15 cellular contexts compared by ENCODE assay signal in genomic region chr21:45304945-45305344, GRCh38. TPM values are rescaled to one million over a fixed set of nuclear protein-coding genes. Genes with fewer than 3 reads are reported as not detected.
A peak's percentile ranks its signal among the peaks of the same experiment; 100 is the strongest.
DNase-seq lines count a peak whose midpoint lies in the region; ATAC-seq and TF ChIP-seq lines count a peak whose summit lies in the region.
"Had no signal": no experiment of that assay in that cellular context is flagged by ENCODE, and none has a peak within 500 bp of the region (broad histone marks: within the 10 kb centered on the region; RNA-seq: fewer than 3 reads in every experiment).

No MANE protein-coding gene starts in this region.

- peak; percentile 50 for ATAC-seq in activated CD8-positive, alpha-beta memory T cell treated with anti-CD3 and anti-CD28 coated beads, Interleukin-2, amount 10 ng/mL, durations not matched to agents 7 days and 5 days
- ATAC-seq in T-helper 17 cell = peak; percentile 40

- H3K36me3 Mint-ChIP-seq in activated CD8-positive, alpha-beta memory T cell treated with anti-CD3 and anti-CD28 coated beads, Interleukin-2, amount 10 ng/mL, durations not matched to agents 7 days and 5 days = no peaks in the 10 kb centered on the region
- H3K36me3 Mint-ChIP-seq in T-helper 17 cell (ENCODE audit: low read depth) (no peaks in the 10 kb centered on the region), endodermal cell (ENCODE audit: low read depth) (no peaks in the 10 kb centered on the region)

- no peak overlapping the region for H3K4me3 ChIP-seq in endodermal cell (ENCODE audit: low read length)
- H3K4me3 ChIP-seq: PC-9 had no signal

- no peaks in the 10 kb centered on the region for H3K36me3 ChIP-seq in endodermal cell (ENCODE audit: control insufficient read depth, insufficient read depth, low read length)

- H3K27me3 Mint-ChIP-seq in activated CD8-positive, alpha-beta memory T cell treated with anti-CD3 and anti-CD28 coated beads, Interleukin-2, amount 10 ng/mL, durations not matched to agents 7 days and 5 days = peaks cover 4% of the 10 kb centered on the region
- H3K27me3 Mint-ChIP-seq in T-helper 17 cell (peaks cover 24% of the 10 kb centered on the region), endodermal cell (ENCODE audit: insufficient read depth) (no peaks in the 10 kb centered on the region)

- no peak overlapping the region for H3K27ac ChIP-seq in endodermal cell (ENCODE audit: low read depth, low read length)
- H3K27ac ChIP-seq: PC-9 had no signal

- no peaks in the 10 kb centered on the region for H3K27me3 ChIP-seq in endodermal cell (ENCODE audit: control insufficient read depth, insufficient read depth, low read length, poor library complexity, severe bottlenecking)

- no peak overlapping the region for H3K9ac ChIP-seq in endodermal cell (ENCODE audit: extremely low read depth, low read length, poor library complexity, severe bottlenecking)

- no peak overlapping the region for H3K4me3 Mint-ChIP-seq in activated CD8-positive, alpha-beta memory T cell treated with anti-CD3 and anti-CD28 coated beads, Interleukin-2, amount 10 ng/mL, durations not matched to agents 7 days and 5 days
- H3K4me3 Mint-ChIP-seq in T-helper 17 cell = no peak overlapping the region
- no peak overlapping the region for H3K4me3 Mint-ChIP-seq in endodermal cell

- H3K9me3 ChIP-seq in T-helper 17 cell (ENCODE audit: control insufficient read depth, low read length, poor library complexity, severe bottlenecking) (no peaks in the 10 kb centered on the region), endodermal cell (ENCODE audit: control insufficient read depth, low read length) (no peaks in the 10 kb centered on the region)
- H3K9me3 ChIP-seq: Caco-2 had no signal

- DNase-seq in activated CD8-positive, alpha-beta memory T cell treated with anti-CD3 and anti-CD28 coated beads, Interleukin-2, amount 10 ng/mL, durations not matched to agents 7 days and 5 days = no peak
- DNase-seq in activated CD8-positive, alpha-beta memory T cell treated with anti-CD3 and anti-CD28 coated beads, Interleukin-2, amount 50 U/mL, for 48 hours = no peak
- DNase-seq in T-helper 17 cell (no peak), endodermal cell (peak; percentile 33), posterior vena cava (ENCODE audit: low spot score) (peak; percentile 71), NCI-H2029 treated with DMSO at 0.1 percent for 48 hours (lab: John Stamatoyannopoulos, UW) (no peak), NCI-H748 (lab: John Stamatoyannopoulos, UW; ENCODE audit: unreplicated experiment) (no peak)
- no peak for DNase-seq in activated CD8-positive, alpha-beta memory T cell treated with anti-CD3 and anti-CD28 coated beads, Interleukin-2, amount 50 U/mL, for 4 hours
- DNase-seq: activated gamma-delta T cell; Caco-2; cerebellar nuclear complex; NCI-H1694; NCI-H510A treated with DMSO at 0.1 percent for 48 hours; PC-9; stimulated activated CD4-positive, alpha-beta T cell treated with anti-CD3 and anti-CD28 coated beads, Interleukin-1b, Interleukin-23, amount 100 ng/mL, for 48 hours had no signal

- peaks cover 10% of the 10 kb centered on the region for H3K4me1 Mint-ChIP-seq in activated CD8-positive, alpha-beta memory T cell treated with anti-CD3 and anti-CD28 coated beads, Interleukin-2, amount 10 ng/mL, durations not matched to agents 7 days and 5 days
- H3K4me1 Mint-ChIP-seq in T-helper 17 cell (peaks cover 15% of the 10 kb centered on the region), endodermal cell (peaks cover 11% of the 10 kb centered on the region)

- no peak for TF ChIP-seq CTCF in endodermal cell (conservative IDR thresholded peaks at IDR 0.05)

- H3K27ac Mint-ChIP-seq in activated CD8-positive, alpha-beta memory T cell treated with anti-CD3 and anti-CD28 coated beads, Interleukin-2, amount 10 ng/mL, durations not matched to agents 7 days and 5 days = no peak overlapping the region
- H3K27ac Mint-ChIP-seq in T-helper 17 cell (peak overlapping the region; percentile 83), endodermal cell (no peak overlapping the region)

- peaks cover 9% of the 10 kb centered on the region for H3K4me1 ChIP-seq in endodermal cell (ENCODE audit: control insufficient read depth, insufficient read depth, low read length)

- H3K9me3 Mint-ChIP-seq in activated CD8-positive, alpha-beta memory T cell treated with anti-CD3 and anti-CD28 coated beads, Interleukin-2, amount 10 ng/mL, durations not matched to agents 7 days and 5 days (ENCODE audit: low read depth) = no peaks in the 10 kb centered on the region
- no peaks in the 10 kb centered on the region for H3K9me3 Mint-ChIP-seq in endodermal cell

- CTCF ChIA-PET in activated CD8-positive, alpha-beta memory T cell treated with anti-CD3 and anti-CD28 coated beads, Interleukin-2, amount 10 ng/mL, durations not matched to agents 7 days and 5 days (lab: Charles Lee) = interaction anchor here (2.0 kb wide), 1 partner anchor 165 kb away, joined by 8 read pairs; no protein-coding TSS in a partner anchor

- 94 to 98% methylated on average over 3 to 7 of the region's 7 CpGs for WGBS in endodermal cell (ENCODE audit: insufficient coverage in 1 of 2, insufficient read length in 1 of 2), 2 experiments

- intact Hi-C loops in posterior vena cava (cut with DNase I) = no loop called here

RNA-seq across cellular contexts. Expression of gene POFUT2, which starts 17.2 kb away (rescaled TPM):
- 10 to 100 TPM; 16.4 to 19.5 TPM for total RNA-seq in activated CD8-positive, alpha-beta memory T cell treated with anti-CD3 and anti-CD28 coated beads, Interleukin-2, amount 10 ng/mL, durations not matched to agents 7 days and 5 days
- total RNA-seq in T-helper 17 cell (10 to 100 TPM; 48.5 to 66.4 TPM), endodermal cell (10 to 100 TPM; 49.0 to 73.3 TPM), posterior vena cava (10 to 100 TPM; 27.1 to 27.4 TPM)
- polyA plus RNA-seq in endodermal cell (2013, experiment 1 of 2) = 55.1 TPM
- polyA plus RNA-seq in endodermal cell (2013, experiment 2 of 2) = 46.9 TPM

Comparison
In these comparisons a context has a peak if more than half of its experiments do, and no peak if none do; other contexts are left out.
1. DNase-seq: peak in endodermal cell (single experiment) and posterior vena cava (single experiment); none in activated CD8-positive, alpha-beta memory T cell treated with anti-CD3 and anti-CD28 coated beads, Interleukin-2, amount 10 ng/mL, durations not matched to agents 7 days and 5 days (single experiment), activated CD8-positive, alpha-beta memory T cell treated with anti-CD3 and anti-CD28 coated beads, Interleukin-2, amount 50 U/mL, for 48 hours (single experiment), T-helper 17 cell (0 of 3), activated CD8-positive, alpha-beta memory T cell treated with anti-CD3 and anti-CD28 coated beads, Interleukin-2, amount 50 U/mL, for 4 hours (single experiment), NCI-H2029 treated with DMSO at 0.1 percent for 48 hours (single experiment) and NCI-H748 (single experiment).